ENCODE assay signal across 9 cellular contexts in genomic region chr12:89883630-89884364, GRCh38.
DNase-seq lines count a peak whose midpoint lies in the region; TF ChIP-seq lines count a peak whose summit lies in the region.
"Had no signal": no experiment of that assay in that cellular context is flagged by ENCODE, and none has a peak within 500 bp of the region (broad histone marks: within the 10 kb centered on the region; RNA-seq: fewer than 3 reads in every experiment).

No MANE protein-coding gene starts in this region.

- CTCF ChIA-PET in HEK293T (lab: Yijun Ruan, JAX) = no interaction called here
- CTCF ChIA-PET in activated CD4-positive, alpha-beta memory T cell treated with anti-CD3 and anti-CD28 coated beads, Interleukin-2, amount 10 ng/mL, durations not matched to agents 7 days and 5 days (lab: Charles Lee) = interaction anchor here (0.6 to 0.7 kb wide), 2 partner anchors 28 to 29 kb away, joined by 3 to 4 read pairs; no protein-coding TSS in a partner anchor

- H3K4me1 ChIP-seq in HUES6 (ENCODE audit: control insufficient read depth, insufficient read depth, low read length) = peaks cover 24% of the 10 kb centered on the region
- H3K4me1 ChIP-seq in endodermal cell (ENCODE audit: control insufficient read depth, insufficient read depth, low read length) = peaks cover 5% of the 10 kb centered on the region
- peaks cover 64% of the 10 kb centered on the region for H3K4me1 ChIP-seq in smooth muscle cell (ENCODE audit: low read depth)
- H3K4me1 ChIP-seq: testis had no signal

- peaks cover 5% of the 10 kb centered on the region for H3K27me3 Mint-ChIP-seq in endodermal cell (ENCODE audit: insufficient read depth)
- no peaks in the 10 kb centered on the region for H3K27me3 Mint-ChIP-seq in activated CD4-positive, alpha-beta memory T cell treated with anti-CD3 and anti-CD28 coated beads, Interleukin-2, amount 10 ng/mL, durations not matched to agents 7 days and 5 days
- H3K27me3 Mint-ChIP-seq: activated naive CD8-positive, alpha-beta T cell had no signal

- H3K4me3 ChIP-seq in HUES6 (ENCODE audit: low read depth, low read length) (no peak overlapping the region), endodermal cell (ENCODE audit: low read length) (peak overlapping the region; percentile 17), smooth muscle cell (no peak overlapping the region)
- H3K4me3 ChIP-seq: testis had no signal

- peaks cover 18% of the 10 kb centered on the region for H3F3A ChIP-seq in smooth muscle cell (ENCODE audit: low read depth)

- peaks cover 3% of the 10 kb centered on the region for H3K9me3 Mint-ChIP-seq in endodermal cell
- H3K9me3 Mint-ChIP-seq in activated CD4-positive, alpha-beta memory T cell treated with anti-CD3 and anti-CD28 coated beads, Interleukin-2, amount 10 ng/mL, durations not matched to agents 7 days and 5 days = peaks cover 5% of the 10 kb centered on the region

- H3K9me3 ChIP-seq in HUES6 (ENCODE audit: control insufficient read depth, insufficient read depth, low read depth, low read length) = no peaks in the 10 kb centered on the region
- no peaks in the 10 kb centered on the region for H3K9me3 ChIP-seq in endodermal cell (ENCODE audit: control insufficient read depth, low read length)
- H3K9me3 ChIP-seq in smooth muscle cell (replicated peaks; ENCODE audit: low read depth) = no peaks in the 10 kb centered on the region
- H3K9me3 ChIP-seq: testis had no signal

- H3K4me3 Mint-ChIP-seq in endodermal cell = peak overlapping the region; percentile 12
- no peak overlapping the region for H3K4me3 Mint-ChIP-seq in activated CD4-positive, alpha-beta memory T cell treated with anti-CD3 and anti-CD28 coated beads, Interleukin-2, amount 10 ng/mL, durations not matched to agents 7 days and 5 days
- H3K4me3 Mint-ChIP-seq: activated naive CD8-positive, alpha-beta T cell had no signal

- H2AFZ ChIP-seq in smooth muscle cell (ENCODE audit: low read depth) = no peak overlapping the region

- H3K27ac ChIP-seq in HUES6 (ENCODE audit: low read depth, low read length) (peak overlapping the region; percentile 60; the same call in 1 of the 2 replicates), endodermal cell (ENCODE audit: low read depth, low read length) (peak overlapping the region; percentile 75), smooth muscle cell (ENCODE audit: low read depth) (peak overlapping the region; percentile 25)
- H3K27ac ChIP-seq: testis had no signal

- no peaks in the 10 kb centered on the region for H3K79me2 ChIP-seq in smooth muscle cell (ENCODE audit: low read depth)

- H3K27me3 ChIP-seq in HUES6 (ENCODE audit: control insufficient read depth, insufficient read depth, low read length) = no peaks in the 10 kb centered on the region
- H3K27me3 ChIP-seq in endodermal cell (ENCODE audit: control insufficient read depth, insufficient read depth, low read length, poor library complexity, severe bottlenecking) = no peaks in the 10 kb centered on the region
- no peaks in the 10 kb centered on the region for H3K27me3 ChIP-seq in smooth muscle cell (ENCODE audit: low read depth)
- H3K27me3 ChIP-seq: testis had no signal

- peak overlapping the region; percentile 54 for H3K4me2 ChIP-seq in smooth muscle cell

- H3K36me3 Mint-ChIP-seq in endodermal cell (ENCODE audit: low read depth) = no peaks in the 10 kb centered on the region
- H3K36me3 Mint-ChIP-seq in activated CD4-positive, alpha-beta memory T cell treated with anti-CD3 and anti-CD28 coated beads, Interleukin-2, amount 10 ng/mL, durations not matched to agents 7 days and 5 days (ENCODE audit: low read depth) = peaks cover 10% of the 10 kb centered on the region

- POLR2A ChIA-PET in HEK293T (lab: Yijun Ruan, JAX) = interaction anchor here (1.5 kb wide), 1 partner anchor 177 kb away, joined by 3 read pairs; no protein-coding TSS in a partner anchor
- POLR2A ChIA-PET in activated CD4-positive, alpha-beta memory T cell treated with anti-CD3 and anti-CD28 coated beads, Interleukin-2, amount 10 ng/mL, durations not matched to agents 7 days and 5 days (lab: Charles Lee) = interaction anchor here (1.5 to 3.6 kb wide), 2 partner anchors 20 to 175 kb away, joined by 10 to 13 read pairs; partner anchors contain the start of gene ATP2B1

- H3K36me3 ChIP-seq in HUES6 (ENCODE audit: control insufficient read depth, insufficient read depth, low read length) (no peaks in the 10 kb centered on the region), endodermal cell (ENCODE audit: control insufficient read depth, insufficient read depth, low read length) (no peaks in the 10 kb centered on the region), smooth muscle cell (ENCODE audit: low read depth) (no peaks in the 10 kb centered on the region)

- H3K9ac ChIP-seq in HUES6 (ENCODE audit: low read length) (no peak overlapping the region), endodermal cell (ENCODE audit: extremely low read depth, low read length, poor library complexity, severe bottlenecking) (no peak overlapping the region), smooth muscle cell (ENCODE audit: low read depth) (no peak overlapping the region)

- H3K27ac Mint-ChIP-seq in endodermal cell = peak overlapping the region; percentile 18
- no peak overlapping the region for H3K27ac Mint-ChIP-seq in activated CD4-positive, alpha-beta memory T cell treated with anti-CD3 and anti-CD28 coated beads, Interleukin-2, amount 10 ng/mL, durations not matched to agents 7 days and 5 days

- no peak for TF ChIP-seq CTCF in endodermal cell (conservative IDR thresholded peaks at IDR 0.05)
- TF ChIP-seq CTCF in smooth muscle cell (IDR thresholded peaks at IDR 0.05; ENCODE audit: borderline replicate concordance, insufficient read depth, poor library complexity, severe bottlenecking) = no peak

- H4K20me1 ChIP-seq in smooth muscle cell (ENCODE audit: low read depth) = no peaks in the 10 kb centered on the region

- peaks cover 46% of the 10 kb centered on the region for H3K4me1 Mint-ChIP-seq in endodermal cell
- H3K4me1 Mint-ChIP-seq in activated CD4-positive, alpha-beta memory T cell treated with anti-CD3 and anti-CD28 coated beads, Interleukin-2, amount 10 ng/mL, durations not matched to agents 7 days and 5 days = peaks cover 31% of the 10 kb centered on the region

- 19 to 34% methylated on average over 3 to 4 of the region's 4 CpGs for WGBS in endodermal cell (ENCODE audit: insufficient coverage in 1 of 2, insufficient read length in 1 of 2), 2 experiments
- WGBS in smooth muscle cell (ENCODE audit: low lambda C conversion rate) = 74% methylated on average over 4 of the region's 4 CpGs

- DNase-seq in NCI-H524 (lab: John Stamatoyannopoulos, UW) = peak; percentile 71 to 77
- DNase-seq in endodermal cell = peak; percentile 79
- no peak for DNase-seq in smooth muscle cell (lab: John Stamatoyannopoulos, UW; ENCODE audit: unreplicated experiment)
- no peak for DNase-seq in HEK293T (ENCODE audit: extremely low spot score)
- no peak for DNase-seq in RPMI8226
- no peak for DNase-seq in activated CD4-positive, alpha-beta memory T cell treated with anti-CD3 and anti-CD28 coated beads, Interleukin-2, amount 10 ng/mL, durations not matched to agents 7 days and 5 days
- DNase-seq: testis had no signal

TF ChIP-seq in HEK293T, 16 proteins besides CTCF, POLR2A, EP300 and RAD21:
- TF ChIP-seq SP1 (IDR thresholded peaks at IDR 0.05) = no peak
- no peak for TF ChIP-seq FOXA1 (IDR thresholded peaks at IDR 0.05)
- TF ChIP-seq FOXM1 (IDR thresholded peaks at IDR 0.05; ENCODE audit: borderline replicate concordance) = no peak
- TF ChIP-seq BHLHE40 (IDR thresholded peaks at IDR 0.05; ENCODE audit: borderline replicate concordance) = no peak
- no peak for TF ChIP-seq ZNF384 (IDR thresholded peaks at IDR 0.05)
- no peak for TF ChIP-seq ARNT (IDR thresholded peaks at IDR 0.05)
- TF ChIP-seq SUZ12 (IDR thresholded peaks at IDR 0.05) = no peak
- no peak for TF ChIP-seq CTBP1 (IDR thresholded peaks at IDR 0.05; ENCODE audit: borderline replicate concordance)
- TF ChIP-seq, protein P1, sequence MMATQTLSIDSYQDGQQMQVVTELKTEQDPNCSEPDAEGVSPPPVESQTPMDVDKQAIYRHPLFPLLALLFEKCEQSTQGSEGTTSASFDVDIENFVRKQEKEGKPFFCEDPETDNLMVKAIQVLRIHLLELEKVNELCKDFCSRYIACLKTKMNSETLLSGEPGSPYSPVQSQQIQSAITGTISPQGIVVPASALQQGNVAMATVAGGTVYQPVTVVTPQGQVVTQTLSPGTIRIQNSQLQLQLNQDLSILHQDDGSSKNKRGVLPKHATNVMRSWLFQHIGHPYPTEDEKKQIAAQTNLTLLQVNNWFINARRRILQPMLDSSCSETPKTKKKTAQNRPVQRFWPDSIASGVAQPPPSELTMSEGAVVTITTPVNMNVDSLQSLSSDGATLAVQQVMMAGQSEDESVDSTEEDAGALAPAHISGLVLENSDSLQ (IDR thresholded peaks at IDR 0.05) = no peak
- TF ChIP-seq FOXK2 (IDR thresholded peaks at IDR 0.05) = no peak
- TF ChIP-seq HDGF (IDR thresholded peaks at IDR 0.05; ENCODE audit: borderline replicate concordance) = no peak
- no peak for TF ChIP-seq NFRKB (IDR thresholded peaks at IDR 0.05)
- TF ChIP-seq ELF4 (IDR thresholded peaks at IDR 0.05) = no peak
- TF ChIP-seq TARDBP (IDR thresholded peaks at IDR 0.05) = no peak
- TF ChIP-seq LEF1 (IDR thresholded peaks at IDR 0.05; ENCODE audit: borderline replicate concordance) = no peak
- TF ChIP-seq L3MBTL2 (conservative IDR thresholded peaks at IDR 0.05) = no peak

Comparison
In these comparisons a context has a peak if more than half of its experiments do, and no peak if none do; other contexts are left out.
1. H3K27ac ChIP-seq: peak in every context shown above with its lines; median percentile 75 in endodermal cell; 60 in HUES6; 25 in smooth muscle cell.
2. DNase-seq: peak in NCI-H524 (2 of 2) and endodermal cell (single experiment); none in smooth muscle cell (single experiment), HEK293T (single experiment), RPMI8226 (single experiment) and activated CD4-positive, alpha-beta memory T cell treated with anti-CD3 and anti-CD28 coated beads, Interleukin-2, amount 10 ng/mL, durations not matched to agents 7 days and 5 days (single experiment).